In genomic region chr6:379367-380181, GRCh38 we compare ENCODE assay signal across 13 cellular contexts. TPM values are rescaled to one million over a fixed set of nuclear protein-coding genes. Genes with fewer than 3 reads are reported as not detected.
DNase-seq lines count a peak whose midpoint lies in the region; ATAC-seq and TF ChIP-seq lines count a peak whose summit lies in the region.
"Had no signal": no experiment of that assay in that cellular context is flagged by ENCODE, and none has a peak within 500 bp of the region (broad histone marks: within the 10 kb centered on the region; RNA-seq: fewer than 3 reads in every experiment).

No MANE protein-coding gene starts in this region.

- H3K27me3 ChIP-seq in OCI-LY1 (ENCODE audit: insufficient read depth, low read length) = peaks cover 7% of the 10 kb centered on the region; the same call in 1 of the 2 replicates

- H3K4me3 ChIP-seq in HEK293 (ENCODE audit: low read depth, low read length) (no peak overlapping the region), OCI-LY1 (ENCODE audit: low read depth, low read length, poor library complexity, severe bottlenecking) (no peak overlapping the region)

- H3K4me1 ChIP-seq in HEK293 (ENCODE audit: control insufficient read depth, insufficient read depth, low read length) = no peaks in the 10 kb centered on the region
- peaks cover 37% of the 10 kb centered on the region for H3K4me1 ChIP-seq in OCI-LY1 (ENCODE audit: insufficient read depth, low read length, severe bottlenecking)

- no peaks in the 10 kb centered on the region for H3K36me3 Mint-ChIP-seq in natural killer cell

- H3F3A ChIP-seq in OCI-LY1 (ENCODE audit: insufficient read depth, low read length) = no peaks in the 10 kb centered on the region

- POLR2A ChIA-PET in HEK293 (lab: Yijun Ruan, JAX) = no interaction called here

- no peak overlapping the region for H2AFZ ChIP-seq in OCI-LY1 (ENCODE audit: low read length)

- CTCF ChIA-PET in HEK293 (lab: Yijun Ruan, JAX) = interaction anchor here (0.9 kb wide), 1 partner anchor 29 kb away, joined by 4 read pairs; no protein-coding TSS in a partner anchor

- H3K79me2 ChIP-seq in OCI-LY1 (ENCODE audit: insufficient read depth, low read length) = no peaks in the 10 kb centered on the region

- no peaks in the 10 kb centered on the region for H4K20me1 ChIP-seq in OCI-LY1 (ENCODE audit: insufficient read depth, low read length)

- H3K4me2 ChIP-seq in OCI-LY1 (ENCODE audit: low read length) = peak overlapping the region; percentile 10; the same call in 1 of the 2 replicates

- H3K9me3 ChIP-seq in HEK293 (ENCODE audit: control insufficient read depth, insufficient read depth, low read depth, low read length) (no peaks in the 10 kb centered on the region), OCI-LY1 (ENCODE audit: low read length) (no peaks in the 10 kb centered on the region)

- peaks cover 25 to 27% of the 10 kb centered on the region in 2 donors for H3K4me1 Mint-ChIP-seq in natural killer cell

- H3K27me3 Mint-ChIP-seq in natural killer cell (ENCODE audit: low read depth in 2 of 2) = peaks cover 23 to 32% of the 10 kb centered on the region in 2 donors

- no peaks in the 10 kb centered on the region for H3K9me3 Mint-ChIP-seq in natural killer cell
- H3K9me3 Mint-ChIP-seq: CD4-positive, alpha-beta T cell had no signal

- intact Hi-C loops in natural killer cell (cut with micrococcal nuclease) = no loop called here

- ATAC-seq in GM18907 (IDR thresholded peaks at IDR 0.05; ENCODE audit: unreplicated experiment) = peak; percentile 59
- ATAC-seq in natural killer cell = peak; percentile 30 to 69 (median 61)
- ATAC-seq: activated CD4-positive, alpha-beta T cell treated with anti-CD3 and anti-CD28 coated beads for 36 hours; HCT116 had no signal

- H3K9ac ChIP-seq in OCI-LY1 (ENCODE audit: low read length) = peak overlapping the region; percentile 20; the same call in 1 of the 2 replicates

- TF ChIP-seq CTCF in HEK293 (tag by site-specific recombination; IDR thresholded peaks at IDR 0.05) = no peak
- no peak for TF ChIP-seq CTCF in OCI-LY1 (IDR thresholded peaks at IDR 0.05; ENCODE audit: low read length)
- no peak for TF ChIP-seq CTCF in natural killer cell (IDR thresholded peaks at IDR 0.05)

- peak overlapping the region in 1 of 2 donors; percentile 21 for H3K27ac Mint-ChIP-seq in natural killer cell
- H3K27ac Mint-ChIP-seq: activated CD4-positive, alpha-beta T cell treated with anti-CD3 and anti-CD28 coated beads for 36 hours; CD4-positive, alpha-beta T cell; nephron progenitor cell had no signal

- H3K4me3 Mint-ChIP-seq in natural killer cell = peak overlapping the region; percentile 25
- H3K4me3 Mint-ChIP-seq: activated CD4-positive, alpha-beta T cell treated with anti-CD3 and anti-CD28 coated beads for 36 hours; CD4-positive, alpha-beta T cell; nephron progenitor cell had no signal

- H3K27ac ChIP-seq in HEK293 (ENCODE audit: extremely low read depth, low read depth, low read length) (no peak overlapping the region), OCI-LY1 (ENCODE audit: low read depth, low read length, poor library complexity, severe bottlenecking) (peak overlapping the region; percentile 80)

- no peaks in the 10 kb centered on the region for H3K9me2 ChIP-seq in OCI-LY1 (ENCODE audit: low read depth, low read length)

- DNase-seq in natural killer cell (no peak), cortex of kidney (lab: John Stamatoyannopoulos, UW) (no peak), NCI-H510A (lab: John Stamatoyannopoulos, UW) (no peak), NCI-H1417 (lab: John Stamatoyannopoulos, UW) (no peak), 8988T (no peak)
- DNase-seq: activated CD4-positive, alpha-beta T cell treated with anti-CD3 and anti-CD28 coated beads for 36 hours; CD4-positive, alpha-beta T cell; nephron progenitor cell; stimulated activated naive CD4-positive, alpha-beta T cell treated with Interleukin-2 at 50 U/mL for 16 hours had no signal

- H3K36me3 ChIP-seq in HEK293 (ENCODE audit: control insufficient read depth in 2 of 2, insufficient read depth in 1 of 2, low read length in 2 of 2) (no peaks in the 10 kb centered on the region), OCI-LY1 (ENCODE audit: insufficient read depth, low read length) (no peaks in the 10 kb centered on the region)

TF ChIP-seq in HEK293, 187 proteins besides CTCF, POLR2A, EP300 and RAD21:
- TF ChIP-seq TCF7L2 (IDR thresholded peaks at IDR 0.05; ENCODE audit: borderline replicate concordance, low read depth, low read length) = no peak
- TF ChIP-seq ZIC2 (tag by site-specific recombination; IDR thresholded peaks at IDR 0.05) = peak; percentile 41; the same call in 1 of the 2 replicates
- no peak for TF ChIP-seq ZNF18 (tag by site-specific recombination; IDR thresholded peaks at IDR 0.05)
- TF ChIP-seq SCRT2 (tag by site-specific recombination; IDR thresholded peaks at IDR 0.05) = peak; percentile 72
- TF ChIP-seq BCL11A (tag by site-specific recombination; IDR thresholded peaks at IDR 0.05; ENCODE audit: low read depth) = no peak
- no peak for TF ChIP-seq ZBTB11 (tag by site-specific recombination; conservative IDR thresholded peaks at IDR 0.05; ENCODE audit: low read depth)
- TF ChIP-seq ZNF747 (tag by site-specific recombination; IDR thresholded peaks at IDR 0.05) = no peak

RNA-seq across cellular contexts. Expression of gene IRF4, which starts 12.0 kb away (rescaled TPM):
- 10 to 100 TPM in 1 of 3 donors, 1 to 10 TPM in 2; 3.5 to 37.5 (median 3.5) TPM for total RNA-seq in natural killer cell
